1 cellular context compared by ENCODE assay signal in the genomic region with DNA sequence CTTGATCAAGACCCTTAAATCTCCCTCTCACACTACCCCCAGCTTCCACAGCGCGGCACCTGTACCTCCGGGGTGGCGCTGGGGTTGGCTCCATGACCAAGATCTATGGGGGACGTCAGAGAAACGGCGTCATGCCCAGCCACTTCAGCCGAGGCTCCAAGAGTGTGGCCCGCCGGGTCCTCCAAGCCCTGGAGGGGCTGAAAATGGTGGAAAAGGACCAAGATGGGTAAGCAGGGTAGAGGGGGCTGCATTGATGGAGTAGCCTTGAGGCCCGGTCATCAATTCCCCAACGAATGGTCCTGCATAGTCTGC.
TF ChIP-seq lines count a peak whose summit lies in the region.

No MANE protein-coding gene starts in this region.

TF ChIP-seq in WTC11, 78 proteins besides CTCF, POLR2A, EP300 and RAD21 (continued from another document):
- TF ChIP-seq, protein P1, sequence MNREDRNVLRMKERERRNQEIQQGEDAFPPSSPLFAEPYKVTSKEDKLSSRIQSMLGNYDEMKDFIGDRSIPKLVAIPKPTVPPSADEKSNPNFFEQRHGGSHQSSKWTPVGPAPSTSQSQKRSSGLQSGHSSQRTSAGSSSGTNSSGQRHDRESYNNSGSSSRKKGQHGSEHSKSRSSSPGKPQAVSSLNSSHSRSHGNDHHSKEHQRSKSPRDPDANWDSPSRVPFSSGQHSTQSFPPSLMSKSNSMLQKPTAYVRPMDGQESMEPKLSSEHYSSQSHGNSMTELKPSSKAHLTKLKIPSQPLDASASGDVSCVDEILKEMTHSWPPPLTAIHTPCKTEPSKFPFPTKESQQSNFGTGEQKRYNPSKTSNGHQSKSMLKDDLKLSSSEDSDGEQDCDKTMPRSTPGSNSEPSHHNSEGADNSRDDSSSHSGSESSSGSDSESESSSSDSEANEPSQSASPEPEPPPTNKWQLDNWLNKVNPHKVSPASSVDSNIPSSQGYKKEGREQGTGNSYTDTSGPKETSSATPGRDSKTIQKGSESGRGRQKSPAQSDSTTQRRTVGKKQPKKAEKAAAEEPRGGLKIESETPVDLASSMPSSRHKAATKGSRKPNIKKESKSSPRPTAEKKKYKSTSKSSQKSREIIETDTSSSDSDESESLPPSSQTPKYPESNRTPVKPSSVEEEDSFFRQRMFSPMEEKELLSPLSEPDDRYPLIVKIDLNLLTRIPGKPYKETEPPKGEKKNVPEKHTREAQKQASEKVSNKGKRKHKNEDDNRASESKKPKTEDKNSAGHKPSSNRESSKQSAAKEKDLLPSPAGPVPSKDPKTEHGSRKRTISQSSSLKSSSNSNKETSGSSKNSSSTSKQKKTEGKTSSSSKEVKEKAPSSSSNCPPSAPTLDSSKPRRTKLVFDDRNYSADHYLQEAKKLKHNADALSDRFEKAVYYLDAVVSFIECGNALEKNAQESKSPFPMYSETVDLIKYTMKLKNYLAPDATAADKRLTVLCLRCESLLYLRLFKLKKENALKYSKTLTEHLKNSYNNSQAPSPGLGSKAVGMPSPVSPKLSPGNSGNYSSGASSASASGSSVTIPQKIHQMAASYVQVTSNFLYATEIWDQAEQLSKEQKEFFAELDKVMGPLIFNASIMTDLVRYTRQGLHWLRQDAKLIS (CRISPR knock-in tag; IDR thresholded peaks at IDR 0.05; ENCODE audit: borderline replicate concordance): no peak
- no peak for TF ChIP-seq HMGA2 (CRISPR knock-in tag; IDR thresholded peaks at IDR 0.05)
- TF ChIP-seq, protein P2, sequence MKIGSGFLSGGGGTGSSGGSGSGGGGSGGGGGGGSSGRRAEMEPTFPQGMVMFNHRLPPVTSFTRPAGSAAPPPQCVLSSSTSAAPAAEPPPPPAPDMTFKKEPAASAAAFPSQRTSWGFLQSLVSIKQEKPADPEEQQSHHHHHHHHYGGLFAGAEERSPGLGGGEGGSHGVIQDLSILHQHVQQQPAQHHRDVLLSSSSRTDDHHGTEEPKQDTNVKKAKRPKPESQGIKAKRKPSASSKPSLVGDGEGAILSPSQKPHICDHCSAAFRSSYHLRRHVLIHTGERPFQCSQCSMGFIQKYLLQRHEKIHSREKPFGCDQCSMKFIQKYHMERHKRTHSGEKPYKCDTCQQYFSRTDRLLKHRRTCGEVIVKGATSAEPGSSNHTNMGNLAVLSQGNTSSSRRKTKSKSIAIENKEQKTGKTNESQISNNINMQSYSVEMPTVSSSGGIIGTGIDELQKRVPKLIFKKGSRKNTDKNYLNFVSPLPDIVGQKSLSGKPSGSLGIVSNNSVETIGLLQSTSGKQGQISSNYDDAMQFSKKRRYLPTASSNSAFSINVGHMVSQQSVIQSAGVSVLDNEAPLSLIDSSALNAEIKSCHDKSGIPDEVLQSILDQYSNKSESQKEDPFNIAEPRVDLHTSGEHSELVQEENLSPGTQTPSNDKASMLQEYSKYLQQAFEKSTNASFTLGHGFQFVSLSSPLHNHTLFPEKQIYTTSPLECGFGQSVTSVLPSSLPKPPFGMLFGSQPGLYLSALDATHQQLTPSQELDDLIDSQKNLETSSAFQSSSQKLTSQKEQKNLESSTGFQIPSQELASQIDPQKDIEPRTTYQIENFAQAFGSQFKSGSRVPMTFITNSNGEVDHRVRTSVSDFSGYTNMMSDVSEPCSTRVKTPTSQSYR (CRISPR knock-in tag; IDR thresholded peaks at IDR 0.05): no peak
- TF ChIP-seq ATF1 (CRISPR knock-in tag; IDR thresholded peaks at IDR 0.05): no peak
- TF ChIP-seq, protein P3, sequence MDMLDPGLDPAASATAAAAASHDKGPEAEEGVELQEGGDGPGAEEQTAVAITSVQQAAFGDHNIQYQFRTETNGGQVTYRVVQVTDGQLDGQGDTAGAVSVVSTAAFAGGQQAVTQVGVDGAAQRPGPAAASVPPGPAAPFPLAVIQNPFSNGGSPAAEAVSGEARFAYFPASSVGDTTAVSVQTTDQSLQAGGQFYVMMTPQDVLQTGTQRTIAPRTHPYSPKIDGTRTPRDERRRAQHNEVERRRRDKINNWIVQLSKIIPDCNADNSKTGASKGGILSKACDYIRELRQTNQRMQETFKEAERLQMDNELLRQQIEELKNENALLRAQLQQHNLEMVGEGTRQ (CRISPR knock-in tag; IDR thresholded peaks at IDR 0.05): no peak
- TF ChIP-seq, protein P4, sequence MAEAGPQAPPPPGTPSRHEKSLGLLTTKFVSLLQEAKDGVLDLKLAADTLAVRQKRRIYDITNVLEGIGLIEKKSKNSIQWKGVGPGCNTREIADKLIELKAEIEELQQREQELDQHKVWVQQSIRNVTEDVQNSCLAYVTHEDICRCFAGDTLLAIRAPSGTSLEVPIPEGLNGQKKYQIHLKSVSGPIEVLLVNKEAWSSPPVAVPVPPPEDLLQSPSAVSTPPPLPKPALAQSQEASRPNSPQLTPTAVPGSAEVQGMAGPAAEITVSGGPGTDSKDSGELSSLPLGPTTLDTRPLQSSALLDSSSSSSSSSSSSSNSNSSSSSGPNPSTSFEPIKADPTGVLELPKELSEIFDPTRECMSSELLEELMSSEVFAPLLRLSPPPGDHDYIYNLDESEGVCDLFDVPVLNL (CRISPR knock-in tag; IDR thresholded peaks at IDR 0.05; ENCODE audit: borderline replicate concordance, low read depth): no peak
- TF ChIP-seq CBFB (CRISPR knock-in tag; IDR thresholded peaks at IDR 0.05; ENCODE audit: low read depth): no peak
- TF ChIP-seq, protein P5, sequence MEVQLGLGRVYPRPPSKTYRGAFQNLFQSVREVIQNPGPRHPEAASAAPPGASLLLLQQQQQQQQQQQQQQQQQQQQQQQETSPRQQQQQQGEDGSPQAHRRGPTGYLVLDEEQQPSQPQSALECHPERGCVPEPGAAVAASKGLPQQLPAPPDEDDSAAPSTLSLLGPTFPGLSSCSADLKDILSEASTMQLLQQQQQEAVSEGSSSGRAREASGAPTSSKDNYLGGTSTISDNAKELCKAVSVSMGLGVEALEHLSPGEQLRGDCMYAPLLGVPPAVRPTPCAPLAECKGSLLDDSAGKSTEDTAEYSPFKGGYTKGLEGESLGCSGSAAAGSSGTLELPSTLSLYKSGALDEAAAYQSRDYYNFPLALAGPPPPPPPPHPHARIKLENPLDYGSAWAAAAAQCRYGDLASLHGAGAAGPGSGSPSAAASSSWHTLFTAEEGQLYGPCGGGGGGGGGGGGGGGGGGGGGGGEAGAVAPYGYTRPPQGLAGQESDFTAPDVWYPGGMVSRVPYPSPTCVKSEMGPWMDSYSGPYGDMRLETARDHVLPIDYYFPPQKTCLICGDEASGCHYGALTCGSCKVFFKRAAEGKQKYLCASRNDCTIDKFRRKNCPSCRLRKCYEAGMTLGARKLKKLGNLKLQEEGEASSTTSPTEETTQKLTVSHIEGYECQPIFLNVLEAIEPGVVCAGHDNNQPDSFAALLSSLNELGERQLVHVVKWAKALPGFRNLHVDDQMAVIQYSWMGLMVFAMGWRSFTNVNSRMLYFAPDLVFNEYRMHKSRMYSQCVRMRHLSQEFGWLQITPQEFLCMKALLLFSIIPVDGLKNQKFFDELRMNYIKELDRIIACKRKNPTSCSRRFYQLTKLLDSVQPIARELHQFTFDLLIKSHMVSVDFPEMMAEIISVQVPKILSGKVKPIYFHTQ (CRISPR knock-in tag; IDR thresholded peaks at IDR 0.05): no peak
- TF ChIP-seq CREM (CRISPR knock-in tag; IDR thresholded peaks at IDR 0.05): no peak
- TF ChIP-seq, protein P6, sequence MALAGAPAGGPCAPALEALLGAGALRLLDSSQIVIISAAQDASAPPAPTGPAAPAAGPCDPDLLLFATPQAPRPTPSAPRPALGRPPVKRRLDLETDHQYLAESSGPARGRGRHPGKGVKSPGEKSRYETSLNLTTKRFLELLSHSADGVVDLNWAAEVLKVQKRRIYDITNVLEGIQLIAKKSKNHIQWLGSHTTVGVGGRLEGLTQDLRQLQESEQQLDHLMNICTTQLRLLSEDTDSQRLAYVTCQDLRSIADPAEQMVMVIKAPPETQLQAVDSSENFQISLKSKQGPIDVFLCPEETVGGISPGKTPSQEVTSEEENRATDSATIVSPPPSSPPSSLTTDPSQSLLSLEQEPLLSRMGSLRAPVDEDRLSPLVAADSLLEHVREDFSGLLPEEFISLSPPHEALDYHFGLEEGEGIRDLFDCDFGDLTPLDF (CRISPR knock-in tag; IDR thresholded peaks at IDR 0.05): no peak
- no peak for TF ChIP-seq ZNF138 (CRISPR knock-in tag; conservative IDR thresholded peaks at IDR 0.05)
- TF ChIP-seq, protein P7, sequence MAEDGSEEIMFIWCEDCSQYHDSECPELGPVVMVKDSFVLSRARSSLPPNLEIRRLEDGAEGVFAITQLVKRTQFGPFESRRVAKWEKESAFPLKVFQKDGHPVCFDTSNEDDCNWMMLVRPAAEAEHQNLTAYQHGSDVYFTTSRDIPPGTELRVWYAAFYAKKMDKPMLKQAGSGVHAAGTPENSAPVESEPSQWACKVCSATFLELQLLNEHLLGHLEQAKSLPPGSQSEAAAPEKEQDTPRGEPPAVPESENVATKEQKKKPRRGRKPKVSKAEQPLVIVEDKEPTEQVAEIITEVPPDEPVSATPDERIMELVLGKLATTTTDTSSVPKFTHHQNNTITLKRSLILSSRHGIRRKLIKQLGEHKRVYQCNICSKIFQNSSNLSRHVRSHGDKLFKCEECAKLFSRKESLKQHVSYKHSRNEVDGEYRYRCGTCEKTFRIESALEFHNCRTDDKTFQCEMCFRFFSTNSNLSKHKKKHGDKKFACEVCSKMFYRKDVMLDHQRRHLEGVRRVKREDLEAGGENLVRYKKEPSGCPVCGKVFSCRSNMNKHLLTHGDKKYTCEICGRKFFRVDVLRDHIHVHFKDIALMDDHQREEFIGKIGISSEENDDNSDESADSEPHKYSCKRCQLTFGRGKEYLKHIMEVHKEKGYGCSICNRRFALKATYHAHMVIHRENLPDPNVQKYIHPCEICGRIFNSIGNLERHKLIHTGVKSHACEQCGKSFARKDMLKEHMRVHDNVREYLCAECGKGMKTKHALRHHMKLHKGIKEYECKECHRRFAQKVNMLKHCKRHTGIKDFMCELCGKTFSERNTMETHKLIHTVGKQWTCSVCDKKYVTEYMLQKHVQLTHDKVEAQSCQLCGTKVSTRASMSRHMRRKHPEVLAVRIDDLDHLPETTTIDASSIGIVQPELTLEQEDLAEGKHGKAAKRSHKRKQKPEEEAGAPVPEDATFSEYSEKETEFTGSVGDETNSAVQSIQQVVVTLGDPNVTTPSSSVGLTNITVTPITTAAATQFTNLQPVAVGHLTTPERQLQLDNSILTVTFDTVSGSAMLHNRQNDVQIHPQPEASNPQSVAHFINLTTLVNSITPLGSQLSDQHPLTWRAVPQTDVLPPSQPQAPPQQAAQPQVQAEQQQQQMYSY (CRISPR knock-in tag; IDR thresholded peaks at IDR 0.05): no peak
